8 cellular contexts compared by ENCODE assay signal in genomic region chr19:1861599-1862031, GRCh38. TPM values are rescaled to one million over a fixed set of nuclear protein-coding genes. Genes with fewer than 3 reads are reported as not detected.
DNase-seq lines count a peak whose midpoint lies in the region; ATAC-seq and TF ChIP-seq lines count a peak whose summit lies in the region.

No MANE protein-coding gene starts in this region.

- no peaks in the 10 kb centered on the region for H3K9me3 Mint-ChIP-seq in activated T-cell treated with anti-CD3 and anti-CD28 coated beads, Interleukin-2, amount 50 U/mL, for 72 hours
- H3K9me3 Mint-ChIP-seq in activated naive CD8-positive, alpha-beta T cell treated with anti-CD3 and anti-CD28 coated beads, Interleukin-2, amount 10 ng/mL, durations not matched to agents 7 days and 5 days, result no peaks in the 10 kb centered on the region

- no peak for TF ChIP-seq CTCF in left lung (IDR thresholded peaks at IDR 0.05)
- no peak for TF ChIP-seq CTCF in tibial artery (IDR thresholded peaks at IDR 0.05)

- no peaks in the 10 kb centered on the region for H3K27me3 Mint-ChIP-seq in activated T-cell treated with anti-CD3 and anti-CD28 coated beads, Interleukin-2, amount 50 U/mL, for 72 hours (ENCODE audit: low read depth)
- no peaks in the 10 kb centered on the region for H3K27me3 Mint-ChIP-seq in activated naive CD8-positive, alpha-beta T cell treated with anti-CD3 and anti-CD28 coated beads, Interleukin-2, amount 10 ng/mL, durations not matched to agents 7 days and 5 days

- no peak for ATAC-seq in activated T-cell treated with anti-CD3 and anti-CD28 coated beads, Interleukin-2, amount 50 U/mL, for 72 hours (replicated peaks in 1 of 2)
- ATAC-seq in activated naive CD8-positive, alpha-beta T cell treated with anti-CD3 and anti-CD28 coated beads, Interleukin-2, amount 10 ng/mL, durations not matched to agents 7 days and 5 days (ENCODE audit: low read depth), result no peak
- ATAC-seq in left lung, result no peak

- POLR2A ChIA-PET in activated naive CD8-positive, alpha-beta T cell treated with anti-CD3 and anti-CD28 coated beads, Interleukin-2, amount 10 ng/mL, durations not matched to agents 7 days and 5 days (lab: Charles Lee), result no interaction called here

- H3K36me3 Mint-ChIP-seq in activated T-cell treated with anti-CD3 and anti-CD28 coated beads, Interleukin-2, amount 50 U/mL, for 72 hours (ENCODE audit: insufficient read depth in 2 of 2), result peaks cover 0 to 1% of the 10 kb centered on the region in 2 donors
- H3K36me3 Mint-ChIP-seq in activated naive CD8-positive, alpha-beta T cell treated with anti-CD3 and anti-CD28 coated beads, Interleukin-2, amount 10 ng/mL, durations not matched to agents 7 days and 5 days, result no peaks in the 10 kb centered on the region

- H3K9me3 ChIP-seq in left lung, result no peaks in the 10 kb centered on the region
- no peaks in the 10 kb centered on the region for H3K9me3 ChIP-seq in tibial artery

- H3K27me3 ChIP-seq in left lung, result no peaks in the 10 kb centered on the region
- H3K27me3 ChIP-seq in tibial artery, result no peaks in the 10 kb centered on the region

- H3K4me3 ChIP-seq in left lung (peak overlapping the region; percentile 61 to 76), tibial artery (peak overlapping the region; percentile 63 to 71)

- peaks cover 34 to 70% of the 10 kb centered on the region in 2 donors for H3K4me1 ChIP-seq in left lung
- H3K4me1 ChIP-seq in tibial artery, result peaks cover 0 to 63% (median 51%) of the 10 kb centered on the region in 4 donors

- H3K36me3 ChIP-seq in left lung, result no peaks in the 10 kb centered on the region
- H3K36me3 ChIP-seq in tibial artery, result no peaks in the 10 kb centered on the region

- intact Hi-C loops in left lung (cut with DNase I) (no loop called here), tibial artery (cut with DNase I; ENCODE audit: low total_unique reads) (no loop called here)

- DNase-seq in activated T-cell treated with anti-CD3 and anti-CD28 coated beads, Interleukin-2, amount 50 U/mL, for 72 hours, result no peak
- DNase-seq in activated T-cell treated with anti-CD3 and anti-CD28 coated beads for 4 hours (no peak), left lung (no peak), tibial artery (no peak), SK-N-DZ (ENCODE audit: low spot score) (no peak), glomerular visceral epithelial cell (ENCODE audit: extremely low spot score) (no peak), AML-193 (lab: John Stamatoyannopoulos, UW) (no peak)
- no peak for DNase-seq in activated naive CD8-positive, alpha-beta T cell treated with anti-CD3 and anti-CD28 coated beads, Interleukin-2, amount 10 ng/mL, durations not matched to agents 7 days and 5 days

- H3K27ac ChIP-seq in left lung (peak overlapping the region in 1 of 2 donors; percentile 53), tibial artery (peak overlapping the region in 1 of 2 donors; percentile 10)

- H3K4me3 Mint-ChIP-seq in activated T-cell treated with anti-CD3 and anti-CD28 coated beads, Interleukin-2, amount 50 U/mL, for 72 hours, result peak overlapping the region; percentile 95 to 99
- H3K4me3 Mint-ChIP-seq in activated naive CD8-positive, alpha-beta T cell treated with anti-CD3 and anti-CD28 coated beads, Interleukin-2, amount 10 ng/mL, durations not matched to agents 7 days and 5 days, result peak overlapping the region; percentile 96

- peak overlapping the region; percentile 34 for H3K27ac Mint-ChIP-seq in activated T-cell treated with anti-CD3 and anti-CD28 coated beads, Interleukin-2, amount 50 U/mL, for 72 hours
- H3K27ac Mint-ChIP-seq in activated naive CD8-positive, alpha-beta T cell treated with anti-CD3 and anti-CD28 coated beads, Interleukin-2, amount 10 ng/mL, durations not matched to agents 7 days and 5 days, result peak overlapping the region; percentile 93

- H3K4me1 Mint-ChIP-seq in activated T-cell treated with anti-CD3 and anti-CD28 coated beads, Interleukin-2, amount 50 U/mL, for 72 hours (ENCODE audit: low read depth), result peaks cover 35% of the 10 kb centered on the region
- peaks cover 11% of the 10 kb centered on the region for H3K4me1 Mint-ChIP-seq in activated naive CD8-positive, alpha-beta T cell treated with anti-CD3 and anti-CD28 coated beads, Interleukin-2, amount 10 ng/mL, durations not matched to agents 7 days and 5 days

RNA-seq across cellular contexts. Expression of gene KLF16, which starts 1.8 kb away (rescaled TPM):
- total RNA-seq in activated T-cell treated with anti-CD3 and anti-CD28 coated beads, Interleukin-2, amount 50 U/mL, for 72 hours, result 10 to 100 TPM; 26.4 to 27.5 TPM
- total RNA-seq in activated naive CD8-positive, alpha-beta T cell treated with anti-CD3 and anti-CD28 coated beads, Interleukin-2, amount 10 ng/mL, durations not matched to agents 7 days and 5 days, result 10 to 100 TPM; 21.5 to 21.8 TPM
- 10 to 100 TPM; 18.5 to 28.8 TPM for total RNA-seq in left lung
- polyA plus RNA-seq in SK-N-DZ (2014; cell fraction: cytosol; rRNA removed), result 12.8 and 16.7 TPM in 2 replicates
- 11.0 and 15.3 TPM in 2 replicates for polyA plus RNA-seq in SK-N-DZ (2014; cell fraction: nucleus; rRNA removed)

RNA-seq across cellular contexts. Expression of gene REXO1, which starts 13.3 kb away (rescaled TPM):
- 10 to 100 TPM; 41.4 to 46.5 TPM for total RNA-seq in activated T-cell treated with anti-CD3 and anti-CD28 coated beads, Interleukin-2, amount 50 U/mL, for 72 hours
- total RNA-seq in activated naive CD8-positive, alpha-beta T cell treated with anti-CD3 and anti-CD28 coated beads, Interleukin-2, amount 10 ng/mL, durations not matched to agents 7 days and 5 days, result 10 to 100 TPM; 57.9 to 60.4 TPM
- total RNA-seq in left lung, result 10 to 100 TPM; 20.3 to 30.8 TPM
- 10.7 and 12.7 TPM in 2 replicates for polyA plus RNA-seq in SK-N-DZ (2014; cell fraction: cytosol; rRNA removed)
- 16.6 and 69.5 TPM in 2 replicates for polyA plus RNA-seq in SK-N-DZ (2014; cell fraction: nucleus; rRNA removed)

RNA-seq across cellular contexts. Expression of gene ABHD17A, which starts 23.7 kb away (rescaled TPM):
- 10 to 100 TPM; 84.2 to 92.1 TPM for total RNA-seq in activated T-cell treated with anti-CD3 and anti-CD28 coated beads, Interleukin-2, amount 50 U/mL, for 72 hours
- 100 to 1,000 TPM; 185 to 194 TPM for total RNA-seq in activated naive CD8-positive, alpha-beta T cell treated with anti-CD3 and anti-CD28 coated beads, Interleukin-2, amount 10 ng/mL, durations not matched to agents 7 days and 5 days
- 10 to 100 TPM; 70.2 to 72.7 TPM for total RNA-seq in left lung
- 73.8 and 89.9 TPM in 2 replicates for polyA plus RNA-seq in SK-N-DZ (2014; cell fraction: cytosol; rRNA removed)
- polyA plus RNA-seq in SK-N-DZ (2014; cell fraction: nucleus; rRNA removed), result 197 and 240 TPM in 2 replicates

RNA-seq across cellular contexts. Expression of gene ADAT3, which starts 43.6 kb away (rescaled TPM):
- total RNA-seq in activated T-cell treated with anti-CD3 and anti-CD28 coated beads, Interleukin-2, amount 50 U/mL, for 72 hours, result 1 to 10 TPM; 4.2 to 4.5 TPM
- total RNA-seq in activated naive CD8-positive, alpha-beta T cell treated with anti-CD3 and anti-CD28 coated beads, Interleukin-2, amount 10 ng/mL, durations not matched to agents 7 days and 5 days, result 1 to 10 TPM; 7.6 to 9.3 TPM
- total RNA-seq in left lung, result 1 to 10 TPM; 7.2 to 9.4 TPM
- 6.3 and 9.5 TPM in 2 replicates for polyA plus RNA-seq in SK-N-DZ (2014; cell fraction: cytosol; rRNA removed)
- polyA plus RNA-seq in SK-N-DZ (2014; cell fraction: nucleus; rRNA removed), result 6.1 and 7.3 TPM in 2 replicates

RNA-seq across cellular contexts. Expression of gene SCAMP4, which starts 43.6 kb away (rescaled TPM):
- total RNA-seq in activated T-cell treated with anti-CD3 and anti-CD28 coated beads, Interleukin-2, amount 50 U/mL, for 72 hours, result 10 to 100 TPM; 36.5 to 42.6 TPM
- total RNA-seq in activated naive CD8-positive, alpha-beta T cell treated with anti-CD3 and anti-CD28 coated beads, Interleukin-2, amount 10 ng/mL, durations not matched to agents 7 days and 5 days, result 10 to 100 TPM; 35.1 to 35.2 TPM
- total RNA-seq in left lung, result 10 to 100 TPM; 75.4 to 86.6 TPM
- 48.3 and 92.0 TPM in 2 replicates for polyA plus RNA-seq in SK-N-DZ (2014; cell fraction: cytosol; rRNA removed)
- polyA plus RNA-seq in SK-N-DZ (2014; cell fraction: nucleus; rRNA removed), result 30.7 and 30.8 TPM in 2 replicates
